ENCODE assay signal across 1 cellular context in the genomic region with DNA sequence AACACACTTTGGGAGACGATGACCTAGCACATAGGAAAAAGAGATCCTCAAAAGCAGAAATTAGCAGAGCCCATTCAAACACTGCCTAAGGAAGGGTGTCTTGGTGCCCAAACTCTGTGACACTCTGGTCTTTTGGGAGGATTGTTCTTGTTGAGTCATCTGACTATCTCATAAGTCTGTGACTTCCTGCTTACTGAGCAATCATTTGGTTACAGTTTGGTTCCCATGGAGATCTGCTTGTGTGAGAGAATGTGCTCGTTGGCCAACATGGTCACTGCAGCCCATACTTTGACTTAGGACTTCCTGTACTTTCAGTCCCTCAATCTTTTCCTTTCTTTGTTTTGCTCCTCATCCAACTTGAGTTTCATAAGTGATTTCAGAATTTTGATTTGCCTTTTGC.
TF ChIP-seq lines count a peak whose summit lies in the region.

No MANE protein-coding gene starts in this region.

TF ChIP-seq in HepG2, 621 proteins besides CTCF, POLR2A, EP300 and RAD21 (continued from another document):
- TF ChIP-seq, protein P1, sequence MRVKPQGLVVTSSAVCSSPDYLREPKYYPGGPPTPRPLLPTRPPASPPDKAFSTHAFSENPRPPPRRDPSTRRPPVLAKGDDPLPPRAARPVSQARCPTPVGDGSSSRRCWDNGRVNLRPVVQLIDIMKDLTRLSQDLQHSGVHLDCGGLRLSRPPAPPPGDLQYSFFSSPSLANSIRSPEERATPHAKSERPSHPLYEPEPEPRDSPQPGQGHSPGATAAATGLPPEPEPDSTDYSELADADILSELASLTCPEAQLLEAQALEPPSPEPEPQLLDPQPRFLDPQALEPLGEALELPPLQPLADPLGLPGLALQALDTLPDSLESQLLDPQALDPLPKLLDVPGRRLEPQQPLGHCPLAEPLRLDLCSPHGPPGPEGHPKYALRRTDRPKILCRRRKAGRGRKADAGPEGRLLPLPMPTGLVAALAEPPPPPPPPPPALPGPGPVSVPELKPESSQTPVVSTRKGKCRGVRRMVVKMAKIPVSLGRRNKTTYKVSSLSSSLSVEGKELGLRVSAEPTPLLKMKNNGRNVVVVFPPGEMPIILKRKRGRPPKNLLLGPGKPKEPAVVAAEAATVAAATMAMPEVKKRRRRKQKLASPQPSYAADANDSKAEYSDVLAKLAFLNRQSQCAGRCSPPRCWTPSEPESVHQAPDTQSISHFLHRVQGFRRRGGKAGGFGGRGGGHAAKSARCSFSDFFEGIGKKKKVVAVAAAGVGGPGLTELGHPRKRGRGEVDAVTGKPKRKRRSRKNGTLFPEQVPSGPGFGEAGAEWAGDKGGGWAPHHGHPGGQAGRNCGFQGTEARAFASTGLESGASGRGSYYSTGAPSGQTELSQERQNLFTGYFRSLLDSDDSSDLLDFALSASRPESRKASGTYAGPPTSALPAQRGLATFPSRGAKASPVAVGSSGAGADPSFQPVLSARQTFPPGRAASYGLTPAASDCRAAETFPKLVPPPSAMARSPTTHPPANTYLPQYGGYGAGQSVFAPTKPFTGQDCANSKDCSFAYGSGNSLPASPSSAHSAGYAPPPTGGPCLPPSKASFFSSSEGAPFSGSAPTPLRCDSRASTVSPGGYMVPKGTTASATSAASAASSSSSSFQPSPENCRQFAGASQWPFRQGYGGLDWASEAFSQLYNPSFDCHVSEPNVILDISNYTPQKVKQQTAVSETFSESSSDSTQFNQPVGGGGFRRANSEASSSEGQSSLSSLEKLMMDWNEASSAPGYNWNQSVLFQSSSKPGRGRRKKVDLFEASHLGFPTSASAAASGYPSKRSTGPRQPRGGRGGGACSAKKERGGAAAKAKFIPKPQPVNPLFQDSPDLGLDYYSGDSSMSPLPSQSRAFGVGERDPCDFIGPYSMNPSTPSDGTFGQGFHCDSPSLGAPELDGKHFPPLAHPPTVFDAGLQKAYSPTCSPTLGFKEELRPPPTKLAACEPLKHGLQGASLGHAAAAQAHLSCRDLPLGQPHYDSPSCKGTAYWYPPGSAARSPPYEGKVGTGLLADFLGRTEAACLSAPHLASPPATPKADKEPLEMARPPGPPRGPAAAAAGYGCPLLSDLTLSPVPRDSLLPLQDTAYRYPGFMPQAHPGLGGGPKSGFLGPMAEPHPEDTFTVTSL (CRISPR knock-in tag; IDR thresholded peaks at IDR 0.05; ENCODE audit: borderline replicate concordance) = 0 out of 2 replicates have a peak, but pooled peaks have one; percentile 29
- no peak for TF ChIP-seq KDM5A (IDR thresholded peaks at IDR 0.05; ENCODE audit: borderline replicate concordance, low read length)
- TF ChIP-seq ARNT (IDR thresholded peaks at IDR 0.05) = no peak
- TF ChIP-seq KMT2B (CRISPR knock-in tag; IDR thresholded peaks at IDR 0.05) = no peak
- TF ChIP-seq, protein P2, sequence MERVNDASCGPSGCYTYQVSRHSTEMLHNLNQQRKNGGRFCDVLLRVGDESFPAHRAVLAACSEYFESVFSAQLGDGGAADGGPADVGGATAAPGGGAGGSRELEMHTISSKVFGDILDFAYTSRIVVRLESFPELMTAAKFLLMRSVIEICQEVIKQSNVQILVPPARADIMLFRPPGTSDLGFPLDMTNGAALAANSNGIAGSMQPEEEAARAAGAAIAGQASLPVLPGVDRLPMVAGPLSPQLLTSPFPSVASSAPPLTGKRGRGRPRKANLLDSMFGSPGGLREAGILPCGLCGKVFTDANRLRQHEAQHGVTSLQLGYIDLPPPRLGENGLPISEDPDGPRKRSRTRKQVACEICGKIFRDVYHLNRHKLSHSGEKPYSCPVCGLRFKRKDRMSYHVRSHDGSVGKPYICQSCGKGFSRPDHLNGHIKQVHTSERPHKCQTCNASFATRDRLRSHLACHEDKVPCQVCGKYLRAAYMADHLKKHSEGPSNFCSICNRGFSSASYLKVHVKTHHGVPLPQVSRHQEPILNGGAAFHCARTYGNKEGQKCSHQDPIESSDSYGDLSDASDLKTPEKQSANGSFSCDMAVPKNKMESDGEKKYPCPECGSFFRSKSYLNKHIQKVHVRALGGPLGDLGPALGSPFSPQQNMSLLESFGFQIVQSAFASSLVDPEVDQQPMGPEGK (CRISPR knock-in tag; IDR thresholded peaks at IDR 0.05) = no peak
- TF ChIP-seq SAP130 (CRISPR knock-in tag; IDR thresholded peaks at IDR 0.05; ENCODE audit: low read depth) = peak; percentile 29; the same call in 1 of the 2 replicates
- no peak for TF ChIP-seq ZNF350 (CRISPR knock-in tag; IDR thresholded peaks at IDR 0.05; ENCODE audit: borderline replicate concordance, low read depth)
- TF ChIP-seq RFX1 (IDR thresholded peaks at IDR 0.05) = peak; percentile 62
- TF ChIP-seq, protein P3, sequence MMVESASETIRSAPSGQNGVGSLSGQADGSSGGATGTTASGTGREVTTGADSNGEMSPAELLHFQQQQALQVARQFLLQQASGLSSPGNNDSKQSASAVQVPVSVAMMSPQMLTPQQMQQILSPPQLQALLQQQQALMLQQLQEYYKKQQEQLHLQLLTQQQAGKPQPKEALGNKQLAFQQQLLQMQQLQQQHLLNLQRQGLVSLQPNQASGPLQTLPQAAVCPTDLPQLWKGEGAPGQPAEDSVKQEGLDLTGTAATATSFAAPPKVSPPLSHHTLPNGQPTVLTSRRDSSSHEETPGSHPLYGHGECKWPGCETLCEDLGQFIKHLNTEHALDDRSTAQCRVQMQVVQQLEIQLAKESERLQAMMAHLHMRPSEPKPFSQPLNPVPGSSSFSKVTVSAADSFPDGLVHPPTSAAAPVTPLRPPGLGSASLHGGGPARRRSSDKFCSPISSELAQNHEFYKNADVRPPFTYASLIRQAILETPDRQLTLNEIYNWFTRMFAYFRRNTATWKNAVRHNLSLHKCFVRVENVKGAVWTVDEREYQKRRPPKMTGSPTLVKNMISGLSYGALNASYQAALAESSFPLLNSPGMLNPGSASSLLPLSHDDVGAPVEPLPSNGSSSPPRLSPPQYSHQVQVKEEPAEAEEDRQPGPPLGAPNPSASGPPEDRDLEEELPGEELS (CRISPR knock-in tag; IDR thresholded peaks at IDR 0.05) = no peak
- TF ChIP-seq AHR (CRISPR knock-in tag; IDR thresholded peaks at IDR 0.05) = no peak
- TF ChIP-seq ZSCAN30 (CRISPR knock-in tag; IDR thresholded peaks at IDR 0.05) = no peak
- TF ChIP-seq ELF1 (CRISPR knock-in tag; IDR thresholded peaks at IDR 0.05) = peak; percentile 39; the same call in 1 of the 2 replicates
- TF ChIP-seq FOXA1 (IDR thresholded peaks at IDR 0.05) = no peak
- TF ChIP-seq FOXA1 (CRISPR knock-in tag; IDR thresholded peaks at IDR 0.05) = no peak
- TF ChIP-seq, protein P4, sequence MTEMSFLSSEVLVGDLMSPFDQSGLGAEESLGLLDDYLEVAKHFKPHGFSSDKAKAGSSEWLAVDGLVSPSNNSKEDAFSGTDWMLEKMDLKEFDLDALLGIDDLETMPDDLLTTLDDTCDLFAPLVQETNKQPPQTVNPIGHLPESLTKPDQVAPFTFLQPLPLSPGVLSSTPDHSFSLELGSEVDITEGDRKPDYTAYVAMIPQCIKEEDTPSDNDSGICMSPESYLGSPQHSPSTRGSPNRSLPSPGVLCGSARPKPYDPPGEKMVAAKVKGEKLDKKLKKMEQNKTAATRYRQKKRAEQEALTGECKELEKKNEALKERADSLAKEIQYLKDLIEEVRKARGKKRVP (CRISPR knock-in tag; IDR thresholded peaks at IDR 0.05) = no peak
- TF ChIP-seq ZNF549 (CRISPR knock-in tag; IDR thresholded peaks at IDR 0.05) = no peak
- no peak for TF ChIP-seq ZNF562 (CRISPR knock-in tag; IDR thresholded peaks at IDR 0.05; ENCODE audit: borderline replicate concordance)
- TF ChIP-seq KLF6 (CRISPR knock-in tag; IDR thresholded peaks at IDR 0.05) = no peak
- TF ChIP-seq ZNF747 (CRISPR knock-in tag; IDR thresholded peaks at IDR 0.05; ENCODE audit: borderline replicate concordance) = no peak
- no peak for TF ChIP-seq MED8 (CRISPR knock-in tag; IDR thresholded peaks at IDR 0.05; ENCODE audit: insufficient replicate concordance)
- no peak for TF ChIP-seq GABPA (IDR thresholded peaks at IDR 0.05; ENCODE audit: low read depth, low read length)
- peak; percentile 47 for TF ChIP-seq GABPA (CRISPR knock-in tag; IDR thresholded peaks at IDR 0.05; ENCODE audit: low read depth)
- no peak for TF ChIP-seq NFRKB (IDR thresholded peaks at IDR 0.05)
- TF ChIP-seq ZNF441 (CRISPR knock-in tag; IDR thresholded peaks at IDR 0.05; ENCODE audit: borderline replicate concordance) = no peak
- no peak for TF ChIP-seq SSRP1 (CRISPR knock-in tag; IDR thresholded peaks at IDR 0.05)
- TF ChIP-seq HNF4A (CRISPR knock-in tag; IDR thresholded peaks at IDR 0.05) = no peak
- TF ChIP-seq RFX3 (CRISPR knock-in tag; IDR thresholded peaks at IDR 0.05) = peak; percentile 73
- no peak for TF ChIP-seq FOSL1 (CRISPR knock-in tag; IDR thresholded peaks at IDR 0.05; ENCODE audit: borderline replicate concordance)
- TF ChIP-seq MXI1 (IDR thresholded peaks at IDR 0.05; ENCODE audit: borderline replicate concordance, low read depth, low read length) = peak; percentile 33; the same call in 1 of the 3 replicates
- TF ChIP-seq ZNF614 (CRISPR knock-in tag; IDR thresholded peaks at IDR 0.05; ENCODE audit: borderline replicate concordance) = no peak
- TF ChIP-seq, protein P5, sequence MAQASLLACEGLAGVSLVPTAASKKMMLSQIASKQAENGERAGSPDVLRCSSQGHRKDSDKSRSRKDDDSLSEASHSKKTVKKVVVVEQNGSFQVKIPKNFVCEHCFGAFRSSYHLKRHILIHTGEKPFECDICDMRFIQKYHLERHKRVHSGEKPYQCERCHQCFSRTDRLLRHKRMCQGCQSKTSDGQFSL (CRISPR knock-in tag; IDR thresholded peaks at IDR 0.05) = no peak
- TF ChIP-seq CEBPB (IDR thresholded peaks at IDR 0.05; ENCODE audit: borderline replicate concordance, low read depth, low read length) = peak; percentile 30
- TF ChIP-seq SALL1 (CRISPR knock-in tag; IDR thresholded peaks at IDR 0.05) = no peak
- no peak for TF ChIP-seq ZFP82 (CRISPR knock-in tag; IDR thresholded peaks at IDR 0.05; ENCODE audit: borderline replicate concordance)
- no peak for TF ChIP-seq NFYB (CRISPR knock-in tag; IDR thresholded peaks at IDR 0.05)
- TF ChIP-seq FOXJ3 (CRISPR knock-in tag; IDR thresholded peaks at IDR 0.05; ENCODE audit: borderline replicate concordance) = no peak
- TF ChIP-seq ARNT2 (CRISPR knock-in tag; IDR thresholded peaks at IDR 0.05; ENCODE audit: low read depth) = no peak
- TF ChIP-seq, protein P6, sequence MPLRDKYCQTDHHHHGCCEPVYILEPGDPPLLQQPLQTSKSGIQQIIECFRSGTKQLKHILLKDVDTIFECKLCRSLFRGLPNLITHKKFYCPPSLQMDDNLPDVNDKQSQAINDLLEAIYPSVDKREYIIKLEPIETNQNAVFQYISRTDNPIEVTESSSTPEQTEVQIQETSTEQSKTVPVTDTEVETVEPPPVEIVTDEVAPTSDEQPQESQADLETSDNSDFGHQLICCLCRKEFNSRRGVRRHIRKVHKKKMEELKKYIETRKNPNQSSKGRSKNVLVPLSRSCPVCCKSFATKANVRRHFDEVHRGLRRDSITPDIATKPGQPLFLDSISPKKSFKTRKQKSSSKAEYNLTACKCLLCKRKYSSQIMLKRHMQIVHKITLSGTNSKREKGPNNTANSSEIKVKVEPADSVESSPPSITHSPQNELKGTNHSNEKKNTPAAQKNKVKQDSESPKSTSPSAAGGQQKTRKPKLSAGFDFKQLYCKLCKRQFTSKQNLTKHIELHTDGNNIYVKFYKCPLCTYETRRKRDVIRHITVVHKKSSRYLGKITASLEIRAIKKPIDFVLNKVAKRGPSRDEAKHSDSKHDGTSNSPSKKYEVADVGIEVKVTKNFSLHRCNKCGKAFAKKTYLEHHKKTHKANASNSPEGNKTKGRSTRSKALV (CRISPR knock-in tag; IDR thresholded peaks at IDR 0.05) = 0 out of 2 replicates have a peak, but pooled peaks have one; percentile 40
- TF ChIP-seq HOXA7 (CRISPR knock-in tag; IDR thresholded peaks at IDR 0.05) = no peak
